In genomic region chr11:2289859-2290258, GRCh38 we compare ENCODE assay signal across 1 cellular context.
TF ChIP-seq lines count a peak whose summit lies in the region.

No MANE protein-coding gene starts in this region.

TF ChIP-seq in GM23338, 12 proteins besides CTCF, POLR2A, EP300 and RAD21 (continued from another document):
- TF ChIP-seq, protein P1, sequence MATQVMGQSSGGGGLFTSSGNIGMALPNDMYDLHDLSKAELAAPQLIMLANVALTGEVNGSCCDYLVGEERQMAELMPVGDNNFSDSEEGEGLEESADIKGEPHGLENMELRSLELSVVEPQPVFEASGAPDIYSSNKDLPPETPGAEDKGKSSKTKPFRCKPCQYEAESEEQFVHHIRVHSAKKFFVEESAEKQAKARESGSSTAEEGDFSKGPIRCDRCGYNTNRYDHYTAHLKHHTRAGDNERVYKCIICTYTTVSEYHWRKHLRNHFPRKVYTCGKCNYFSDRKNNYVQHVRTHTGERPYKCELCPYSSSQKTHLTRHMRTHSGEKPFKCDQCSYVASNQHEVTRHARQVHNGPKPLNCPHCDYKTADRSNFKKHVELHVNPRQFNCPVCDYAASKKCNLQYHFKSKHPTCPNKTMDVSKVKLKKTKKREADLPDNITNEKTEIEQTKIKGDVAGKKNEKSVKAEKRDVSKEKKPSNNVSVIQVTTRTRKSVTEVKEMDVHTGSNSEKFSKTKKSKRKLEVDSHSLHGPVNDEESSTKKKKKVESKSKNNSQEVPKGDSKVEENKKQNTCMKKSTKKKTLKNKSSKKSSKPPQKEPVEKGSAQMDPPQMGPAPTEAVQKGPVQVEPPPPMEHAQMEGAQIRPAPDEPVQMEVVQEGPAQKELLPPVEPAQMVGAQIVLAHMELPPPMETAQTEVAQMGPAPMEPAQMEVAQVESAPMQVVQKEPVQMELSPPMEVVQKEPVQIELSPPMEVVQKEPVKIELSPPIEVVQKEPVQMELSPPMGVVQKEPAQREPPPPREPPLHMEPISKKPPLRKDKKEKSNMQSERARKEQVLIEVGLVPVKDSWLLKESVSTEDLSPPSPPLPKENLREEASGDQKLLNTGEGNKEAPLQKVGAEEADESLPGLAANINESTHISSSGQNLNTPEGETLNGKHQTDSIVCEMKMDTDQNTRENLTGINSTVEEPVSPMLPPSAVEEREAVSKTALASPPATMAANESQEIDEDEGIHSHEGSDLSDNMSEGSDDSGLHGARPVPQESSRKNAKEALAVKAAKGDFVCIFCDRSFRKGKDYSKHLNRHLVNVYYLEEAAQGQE (IDR thresholded peaks at IDR 0.05; ENCODE audit: unreplicated experiment) = no peak
TF ChIP-seq in GM23338: peak in this region for 0.
